Comparison of ENCODE assay signal across 13 cellular contexts in the genomic region with DNA sequence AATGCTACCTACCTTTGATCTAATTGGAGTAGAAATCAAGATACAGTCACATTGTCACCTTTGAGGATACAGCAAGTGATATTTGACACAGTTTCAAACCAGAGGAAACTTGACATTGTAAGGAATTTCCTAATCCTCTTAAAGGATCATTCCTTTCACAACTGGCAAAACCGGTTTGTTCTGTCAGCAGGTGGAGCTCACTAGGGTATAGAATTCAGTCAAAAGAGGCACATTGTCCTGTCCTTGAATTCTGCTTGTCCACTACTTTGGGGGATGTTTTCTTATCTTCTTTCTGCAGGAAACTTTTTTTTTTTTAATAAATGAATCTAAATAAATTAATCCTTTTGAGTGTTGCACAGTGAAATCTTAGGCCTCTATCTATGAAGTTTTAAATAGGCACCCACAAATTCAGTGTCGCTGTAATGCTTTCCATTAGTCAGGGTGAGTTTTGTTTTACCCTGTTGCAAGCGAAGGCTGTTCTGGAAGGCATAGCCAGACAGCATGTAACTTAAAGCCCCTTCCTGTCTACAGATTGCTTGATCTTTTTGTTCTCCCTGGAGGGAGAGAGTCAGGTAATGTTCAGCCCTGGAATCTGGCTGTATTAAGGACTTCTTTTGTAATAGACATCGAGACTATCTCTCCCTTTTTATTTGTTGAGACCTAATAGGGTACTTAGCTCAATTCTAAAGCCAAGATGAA.
A peak's percentile ranks its signal among the peaks of the same experiment; 100 is the strongest.
DNase-seq lines count a peak whose midpoint lies in the region; ATAC-seq, FAIRE-seq and TF ChIP-seq lines count a peak whose summit lies in the region.
"Had no signal": no experiment of that assay in that cellular context is flagged by ENCODE, and none has a peak within 500 bp of the region (broad histone marks: within the 10 kb centered on the region; RNA-seq: fewer than 3 reads in every experiment).

No MANE protein-coding gene starts in this region.

- peaks cover 26% of the 10 kb centered on the region for H3K9me3 Mint-ChIP-seq in MCF 10A (ENCODE audit: unreplicated experiment)

- intact Hi-C loops in MCF 10A (cut with micrococcal nuclease): no loop called here

- DNase-seq in T47D (ENCODE audit: low read depth in 1 of 2, low spot score in 1 of 2): peak; percentile 56 to 95
- DNase-seq in MCF 10A (ENCODE audit: unreplicated experiment): no peak
- DNase-seq in RWPE2 (ENCODE audit: low spot score): no peak
- DNase-seq in kidney tubule cell (ENCODE audit: low spot score): peak; percentile 23
- DNase-seq in HTR-8/SVneo (ENCODE audit: insufficient read length, low spot score): no peak
- DNase-seq in foreskin melanocyte: no peak
- DNase-seq: activated CD4-positive, CD25-positive, alpha-beta regulatory T cell; activated T-cell treated with anti-CD3 and anti-CD28 coated beads, Interleukin-2, amount 50 U/mL, for 4 hours had no signal

- no peak overlapping the region for H3K4me3 Mint-ChIP-seq in MCF 10A (ENCODE audit: unreplicated experiment)
- H3K4me3 Mint-ChIP-seq: activated T-cell treated with anti-CD3 and anti-CD28 coated beads, Interleukin-2, amount 50 U/mL, for 4 hours had no signal

- no TSS peak for BruUV-seq in MCF 10A (replicated peaks; lab: Mats Ljungman, UMichigan)

- H3K4me1 Mint-ChIP-seq in MCF 10A (ENCODE audit: insufficient read depth, unreplicated experiment): no peaks in the 10 kb centered on the region

- no peaks in the 10 kb centered on the region for H3K27me3 Mint-ChIP-seq in MCF 10A (ENCODE audit: insufficient read depth, unreplicated experiment)

- H3K27me3 ChIP-seq in RWPE2 (ENCODE audit: insufficient read depth, poor library complexity, severe bottlenecking): no peaks in the 10 kb centered on the region

- peaks cover 15% of the 10 kb centered on the region for H3K36me3 ChIP-seq in RWPE2 (ENCODE audit: low read depth)

- no peak for FAIRE-seq in HTR-8/SVneo (lab: Jason Lieb, UNC)
- FAIRE-seq: A549, islet of Langerhans had no signal

- POLR2A ChIA-PET in MCF 10A (lab: Yijun Ruan, JAX): interaction anchor here (0.6 kb wide), 1 partner anchor 47 kb away, joined by 4 read pairs; no protein-coding TSS in a partner anchor

- ATAC-seq in RWPE2 (ENCODE audit: low read depth) (peak; percentile 82), HG03097 (IDR thresholded peaks at IDR 0.05; ENCODE audit: low FRiP score, unreplicated experiment) (no peak), HG03565 (IDR thresholded peaks at IDR 0.05; ENCODE audit: unreplicated experiment) (no peak)
- ATAC-seq: A549; activated T-cell treated with anti-CD3 and anti-CD28 coated beads, Interleukin-2, amount 50 U/mL, for 4 hours; Panc1 had no signal

- in situ Hi-C loops in T47D (cut with HindIII; ENCODE audit: low pct_unique_long_range_greater_than_20kb, low sequenced_read_pairs): no loop called here

- no peak overlapping the region for H3K27ac Mint-ChIP-seq in MCF 10A (ENCODE audit: low read depth, unreplicated experiment)

- CTCF ChIA-PET in MCF 10A (lab: Yijun Ruan, JAX): interaction anchor here (0.7 kb wide), 1 partner anchor 86 kb away, joined by 4 read pairs; no protein-coding TSS in a partner anchor

- no peak for TF ChIP-seq CTCF in MCF 10A (IDR thresholded peaks at IDR 0.05; ENCODE audit: unreplicated experiment)
- TF ChIP-seq CTCF in RWPE2 (IDR thresholded peaks at IDR 0.05; ENCODE audit: poor library complexity, severe bottlenecking): no peak

- H3K9me3 ChIP-seq in RWPE2 (ENCODE audit: severe bottlenecking): no peaks in the 10 kb centered on the region

- H3K4me3 ChIP-seq in RWPE2 (ENCODE audit: severe bottlenecking): no peak overlapping the region
- H3K4me3 ChIP-seq: A549 had no signal

- H3K27ac ChIP-seq in RWPE2 (ENCODE audit: poor library complexity, severe bottlenecking): no peak overlapping the region
- H3K27ac ChIP-seq: A549 had no signal

- peaks cover 28% of the 10 kb centered on the region for H3K36me3 Mint-ChIP-seq in MCF 10A (ENCODE audit: insufficient read depth, unreplicated experiment)

- peaks cover 21% of the 10 kb centered on the region for H3K4me1 ChIP-seq in RWPE2 (ENCODE audit: insufficient read depth, poor library complexity, severe bottlenecking)
- H3K4me1 ChIP-seq: A549 had no signal

Comparison
In these comparisons a context has a peak if more than half of its experiments do, and no peak if none do; other contexts are left out.
1. DNase-seq: peak in T47D (2 of 2) and kidney tubule cell (single experiment); none in MCF 10A (single experiment), RWPE2 (single experiment), HTR-8/SVneo (single experiment) and foreskin melanocyte (single experiment).